ENCODE assay signal across 13 cellular contexts in the genomic region with DNA sequence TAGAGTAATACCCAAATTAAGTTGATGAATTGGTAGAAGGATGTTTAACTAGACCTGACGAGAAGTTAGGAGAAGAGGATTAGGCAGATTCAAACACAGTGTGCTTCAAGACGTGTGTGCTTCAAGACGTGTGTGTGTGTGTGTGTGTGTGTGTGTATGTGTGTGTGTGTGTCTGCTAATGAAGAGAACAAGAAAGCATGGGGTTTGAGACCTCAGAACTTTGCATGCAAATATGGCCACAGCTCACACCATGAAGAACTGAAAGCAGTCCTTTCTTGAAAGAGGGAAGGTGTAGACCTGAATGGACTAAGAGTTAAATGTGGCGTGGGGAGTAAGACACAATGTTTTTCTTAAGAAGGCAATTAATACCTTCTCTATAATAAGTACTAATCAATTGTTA. TPM values are rescaled to one million over a fixed set of nuclear protein-coding genes. Genes with fewer than 3 reads are reported as not detected.
A peak's percentile ranks its signal among the peaks of the same experiment; 100 is the strongest.
DNase-seq lines count a peak whose midpoint lies in the region; ATAC-seq, FAIRE-seq and TF ChIP-seq lines count a peak whose summit lies in the region.
"Had no signal": no experiment of that assay in that cellular context is flagged by ENCODE, and none has a peak within 500 bp of the region (broad histone marks: within the 10 kb centered on the region; RNA-seq: fewer than 3 reads in every experiment).

No MANE protein-coding gene starts in this region.

- intact Hi-C loops in GM12878 (cut with micrococcal nuclease; ENCODE audit: unreplicated experiment) (no loop called here), prostate gland (cut with DNase I) (no loop called here)

- SMC1A ChIA-PET in GM12878 (lab: Charles Lee; ENCODE audit: uncharacterized antibody, unreplicated experiment) = interaction anchor here (0.8 to 2.2 kb wide), 14 partner anchors 8 to 250 kb away, joined by 3 to 7 read pairs (median 4); a partner anchor contains a TSS

- ATAC-seq in GM18867 (IDR thresholded peaks at IDR 0.05; ENCODE audit: unreplicated experiment) (peak; percentile 94), GM21529 (IDR thresholded peaks at IDR 0.05; ENCODE audit: unreplicated experiment) (peak; percentile 92), HG03064 (IDR thresholded peaks at IDR 0.05; ENCODE audit: low read depth, unreplicated experiment) (peak; percentile 71), GM12878 (peak; percentile 95)
- ATAC-seq in activated CD4-positive, CD25-positive, alpha-beta regulatory T cell treated with anti-CD3 and anti-CD28 coated beads, Interleukin-2, amount 50 U/mL, for 24 hours = no peak
- ATAC-seq: natural killer cell treated with Interleukin-12 subunit alpha and Interleukin-12 subunit beta and Interleukin-15 and Interleukin-18, amount 100 ng/mL, for 72 hours had no signal

- H3K27me3 ChIP-seq in GM12878 (replicated peaks in 1 of 2; ENCODE audit: control insufficient read depth in 2 of 2, insufficient read depth in 2 of 2, low read length in 1 of 2) = no peaks in the 10 kb centered on the region
- H3K27me3 ChIP-seq in prostate gland (replicated peaks; ENCODE audit: insufficient read depth) = no peaks in the 10 kb centered on the region

- RAD21 ChIA-PET in GM12878 (lab: Charles Lee; ENCODE audit: unreplicated experiment) = interaction anchor here (0.7 to 1.6 kb wide), 7 partner anchors 8 to 568 kb away, joined by 3 to 6 read pairs (median 4); no protein-coding TSS in a partner anchor

- peak; percentile 94 for FAIRE-seq in GM12878 (lab: Jason Lieb, UNC)
- FAIRE-seq: kidney, small intestine had no signal

- no TSS peak for BruUV-seq in GM12878 (replicated peaks; lab: Mats Ljungman, UMichigan)

- no peak for TF ChIP-seq RAD21 in GM12878 (IDR thresholded peaks at IDR 0.05; ENCODE audit: insufficient read depth, low read depth, low read length)

- H3K4me3 ChIP-seq in GM12878 (no peak overlapping the region), prostate gland (no peak overlapping the region)

- H3K79me2 ChIP-seq in GM12878 (ENCODE audit: control insufficient read depth, insufficient read depth, low read length) = no peaks in the 10 kb centered on the region

- no peak for TF ChIP-seq CTCF in GM12878 (IDR thresholded peaks at IDR 0.05 in 2 of 3, conservative IDR thresholded peaks at IDR 0.05 in 1 of 3; ENCODE audit: control insufficient read depth in 2 of 3, extremely low read depth in 1 of 3, insufficient read depth in 1 of 3, low read depth in 3 of 3, low read length in 3 of 3)
- TF ChIP-seq CTCF in prostate gland (IDR thresholded peaks at IDR 0.05) = no peak

- POLR2A ChIA-PET in GM12878 (lab: Charles Lee) = interaction anchor here (1.7 to 2.6 kb wide), 2 partner anchors 9 to 106 kb away, joined by 3 to 9 read pairs; no protein-coding TSS in a partner anchor

- DNase-seq in GM12878 (ENCODE audit: low read depth, low spot score) (peak; percentile 62), prostate gland (ENCODE audit: low spot score) (no peak), hepatic stellate cell (ENCODE audit: low spot score) (no peak)
- no peak for DNase-seq in activated CD8-positive, alpha-beta memory T cell treated with anti-CD3 and anti-CD28 coated beads, Interleukin-2, amount 50 U/mL, for 4 hours
- DNase-seq: HFFc6, kidney, small intestine had no signal

- in situ Hi-C loops in GM12878 (cut with MboI) = no loop called here

- peak overlapping the region; percentile 23; the same call in 1 of the 2 replicates for H3K4me2 ChIP-seq in GM12878 (ENCODE audit: control insufficient read depth, insufficient read depth)

- peak in 1 of 2 experiments; percentile 29; a peak in 2 of 4 replicates for TF ChIP-seq EP300 in GM12878 (IDR thresholded peaks at IDR 0.05; ENCODE audit: borderline replicate concordance in 1 of 2, control insufficient read depth in 1 of 2, low read depth in 2 of 2, low read length in 2 of 2)

- no peak overlapping the region for H3K27ac ChIP-seq in GM12878 (ENCODE audit: control insufficient read depth, insufficient read depth)
- no peak overlapping the region for H3K27ac ChIP-seq in prostate gland
- H3K27ac ChIP-seq: C4-2B had no signal

- H2AFZ ChIP-seq in GM12878 (ENCODE audit: control insufficient read depth, low read depth, low read length) = no peak overlapping the region

- H3K36me3 ChIP-seq in GM12878 (ENCODE audit: control insufficient read depth in 2 of 2, insufficient read depth in 2 of 2, low read length in 1 of 2) = no peaks in the 10 kb centered on the region
- no peaks in the 10 kb centered on the region for H3K36me3 ChIP-seq in prostate gland

- H3K4me1 ChIP-seq in GM12878 (ENCODE audit: control insufficient read depth, insufficient read depth, low read length) = peaks cover 15% of the 10 kb centered on the region
- no peaks in the 10 kb centered on the region for H3K4me1 ChIP-seq in prostate gland (replicated peaks)

- H3K9ac ChIP-seq in GM12878 (ENCODE audit: control insufficient read depth, insufficient read depth, low read length) = no peak overlapping the region

- no peaks in the 10 kb centered on the region; the same call in 2 of the 3 replicates for H3K9me3 ChIP-seq in GM12878 (replicated peaks; ENCODE audit: control insufficient read depth, insufficient read depth, low read length)
- no peaks in the 10 kb centered on the region for H3K9me3 ChIP-seq in prostate gland

- TF ChIP-seq POLR2A in GM12878 (IDR thresholded peaks at IDR 0.05; ENCODE audit: low read depth, low read length) = no peak
- no peak for TF ChIP-seq POLR2A in prostate gland (IDR thresholded peaks at IDR 0.05)

- H4K20me1 ChIP-seq in GM12878 (ENCODE audit: control insufficient read depth, insufficient read depth) = no peaks in the 10 kb centered on the region

- CTCF ChIA-PET in GM12878 (lab: Yijun Ruan, JAX) = interaction anchor here (0.7 to 1.9 kb wide), 6 partner anchors 13 to 272 kb away, joined by 3 to 6 read pairs (median 4); no protein-coding TSS in a partner anchor

- 15% methylated on average over 4 of the region's 4 CpGs for WGBS in GM12878 (ENCODE audit: insufficient coverage, insufficient replicate concordance, low lambda C conversion rate, missing lambda C conversion rate)
- 81% methylated on average over 4 of the region's 4 CpGs for WGBS in prostate gland

TF ChIP-seq in GM12878, 131 proteins besides CTCF, POLR2A, EP300 and RAD21 (continues in another document):
- peak; percentile 36; the same call in 1 of the 2 replicates for TF ChIP-seq CHD2 (IDR thresholded peaks at IDR 0.05; ENCODE audit: borderline replicate concordance, low read depth, low read length)
- TF ChIP-seq POU2F2 (IDR thresholded peaks at IDR 0.05; ENCODE audit: borderline replicate concordance, low read depth, low read length) = peak; percentile 96; the same call in 2 of the 3 replicates
- no peak for TF ChIP-seq CHD1 (IDR thresholded peaks at IDR 0.05; ENCODE audit: low read depth, low read length)
- TF ChIP-seq MEF2B (IDR thresholded peaks at IDR 0.05; ENCODE audit: partially characterized antibody, poor library complexity, severe bottlenecking) = peak; percentile 29
- TF ChIP-seq BHLHE40 (IDR thresholded peaks at IDR 0.05; ENCODE audit: borderline replicate concordance in 1 of 2, low read depth in 2 of 2, low read length in 1 of 2) = peak in 1 of 2 experiments; percentile 62; a peak in 2 of 4 replicates
- TF ChIP-seq SRF (IDR thresholded peaks at IDR 0.05; ENCODE audit: low read depth in 2 of 2, low read length in 2 of 2) = 0 out of 4 replicates have a peak, but pooled peaks of 1 of the 2 experiments have one; percentile 10
- peak; percentile 79; the same call in 1 of the 2 replicates for TF ChIP-seq BCL11A (IDR thresholded peaks at IDR 0.05; ENCODE audit: low read depth, low read length)
- peak; percentile 42; the same call in 1 of the 2 replicates for TF ChIP-seq BACH1 (IDR thresholded peaks at IDR 0.05; ENCODE audit: borderline replicate concordance)
- peak; percentile 45; the same call in 1 of the 2 replicates for TF ChIP-seq IRF4 (IDR thresholded peaks at IDR 0.05; ENCODE audit: low read depth, low read length)

RNA-seq across cellular contexts. Expression of a gene that starts 32.5 kb away (rescaled TPM):
- total RNA-seq in GM12878 (2013; cell fraction: nucleolus; rRNA removed) = not detected in 2 replicates
- 0.05 TPM in 1 of 2 replicates, not detected in the other for total RNA-seq in GM12878 (2014; rRNA removed)
- 0.04 TPM in 1 of 2 replicates, not detected in the other for total RNA-seq in GM12878 (2014; rRNA removed; fragmentation: Illumina TruSeq; extraction: Trizol)
- 0.05 TPM in 1 of 2 replicates, not detected in the other for total RNA-seq in GM12878 (2021)
- 0.18 TPM for polyA plus RNA-seq in GM12878 (2011; ENCODE audit: low read depth)
- polyA plus RNA-seq in GM12878 (2011; rRNA removed) = 0.27 and 0.41 TPM in 2 replicates
- 0.23 and 0.34 TPM in 2 replicates for polyA plus RNA-seq in GM12878 (2011; cell fraction: cytosol; rRNA removed)
- polyA plus RNA-seq in GM12878 (2011; cell fraction: nucleus; rRNA removed) = 0.03 and 0.04 TPM in 2 replicates
- polyA plus RNA-seq in GM12878 (2012) = 0.13 and 0.39 TPM in 2 replicates
- polyA plus RNA-seq in GM12878 (2014; fragmentation: Illumina TruSeq; extraction: Trizol) = 0.04 TPM in 1 of 2 replicates, not detected in the other
- polyA plus RNA-seq in GM12878 (2014; fragmentation: Nextera tagmentation; extraction: Ambion mirVana) = under 1 TPM in 1 of 2 experiments, not detected in 1; 0.35 TPM
- not detected in 2 replicates for polyA plus RNA-seq in GM12878 (2014; rRNA removed)
- under 1 TPM in 1 of 2 experiments, not detected in 1; 0.28 TPM for polyA plus RNA-seq in GM12878 (2016; fragmentation: Nextera tagmentation; extraction: Ambion mirVana)
- polyA minus RNA-seq in GM12878 (2011; rRNA and poly(A)+ RNA removed) = 0.72 TPM in 1 of 2 replicates, not detected in the other
- polyA minus RNA-seq in GM12878 (2011; cell fraction: cytosol; rRNA and poly(A)+ RNA removed) = not detected in 2 replicates
- polyA minus RNA-seq in GM12878 (2011; cell fraction: nucleus; rRNA and poly(A)+ RNA removed) = 0.24 TPM in 1 of 2 replicates, not detected in the other
- 10 to 100 TPM; 17.0 to 29.5 TPM for total RNA-seq in prostate gland

RNA-seq across cellular contexts. Expression of a gene that starts 38.1 kb away (rescaled TPM):
- total RNA-seq in GM12878 (2013; cell fraction: nucleolus; rRNA removed) = 0.15 TPM in 2 replicates
- total RNA-seq in GM12878 (2014; rRNA removed) (not detected in 2 replicates), GM12878 (2014; rRNA removed; fragmentation: Illumina TruSeq; extraction: Trizol) (0.04 and 0.14 TPM in 2 replicates), GM12878 (2021) (0.13 and 0.45 TPM in 2 replicates), prostate gland (10 to 100 TPM; 11.3 to 31.5 TPM)
- 0.17 TPM for polyA plus RNA-seq in GM12878 (2011; ENCODE audit: low read depth)
- polyA plus RNA-seq in GM12878 (2011; rRNA removed) (0.84 and 1.5 TPM in 2 replicates), GM12878 (2014; fragmentation: Illumina TruSeq; extraction: Trizol) (0.07 TPM in 1 of 2 replicates, not detected in the other), GM12878 (2014; fragmentation: Nextera tagmentation; extraction: Ambion mirVana) (under 1 TPM; 0.02 to 0.04 TPM), GM12878 (2014; rRNA removed) (0.08 and 0.23 TPM in 2 replicates), GM12878 (2016; fragmentation: Nextera tagmentation; extraction: Ambion mirVana) (not detected)
- 0.48 and 1.2 TPM in 2 replicates for polyA plus RNA-seq in GM12878 (2011; cell fraction: cytosol; rRNA removed)
- 0.89 and 1.9 TPM in 2 replicates for polyA plus RNA-seq in GM12878 (2011; cell fraction: nucleus; rRNA removed)
- 0.74 and 1.8 TPM in 2 replicates for polyA plus RNA-seq in GM12878 (2012)
- polyA minus RNA-seq in GM12878 (2011; rRNA and poly(A)+ RNA removed) = 0.41 and 1.2 TPM in 2 replicates
- polyA minus RNA-seq in GM12878 (2011; cell fraction: cytosol; rRNA and poly(A)+ RNA removed) = 0.21 and 0.53 TPM in 2 replicates
- 0.36 and 2.1 TPM in 2 replicates for polyA minus RNA-seq in GM12878 (2011; cell fraction: nucleus; rRNA and poly(A)+ RNA removed)
- total RNA-seq: natural killer cell treated with Interleukin-12 subunit alpha and Interleukin-12 subunit beta and Interleukin-15 and Interleukin-18, amount 100 ng/mL, for 72 hours had no signal

Comparison
In these comparisons a context has a peak if more than half of its experiments do, and no peak if none do; other contexts are left out.
1. ATAC-seq: peak in GM18867 (single experiment), GM21529 (single experiment), HG03064 (single experiment) and GM12878 (single experiment); none in activated CD4-positive, CD25-positive, alpha-beta regulatory T cell treated with anti-CD3 and anti-CD28 coated beads, Interleukin-2, amount 50 U/mL, for 24 hours (0 of 2).
2. RNA of a gene that starts 32.5 kb away (total RNA-seq): 17.0 to 29.5 TPM in prostate gland; 0.04 to 0.05 TPM in GM12878; every median in the first group is over 10 times any median in the second.
3. RNA of a gene that starts 38.1 kb away (total RNA-seq): 11.3 to 31.5 TPM in prostate gland; 0.04 to 0.45 TPM in GM12878; every median in the first group is over 4 times any median in the second.